30 cellular contexts compared by ENCODE assay signal in the genomic region with DNA sequence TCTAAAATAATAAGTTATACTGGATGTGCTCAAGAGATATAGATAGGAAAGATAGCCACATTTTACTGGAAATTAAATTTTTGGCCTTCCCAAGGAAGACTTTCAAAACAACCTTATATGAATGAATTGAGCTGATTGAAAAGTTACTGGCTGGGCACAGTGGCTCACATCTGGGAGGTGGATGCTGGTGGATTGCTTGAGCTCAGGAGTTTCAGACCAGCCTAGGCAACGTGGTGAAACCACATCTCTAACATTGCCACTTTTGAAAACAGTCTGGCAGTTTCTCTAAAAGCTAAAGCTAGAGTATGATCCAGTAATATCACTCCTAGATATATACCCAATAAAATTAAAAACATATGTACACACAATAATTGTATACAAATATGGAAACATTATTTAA.
"Had no signal": no experiment of that assay in that cellular context is flagged by ENCODE, and none has a peak within 500 bp of the region (broad histone marks: within the 10 kb centered on the region; RNA-seq: fewer than 3 reads in every experiment).

No MANE protein-coding gene starts in this region.

- H3K4me1 ChIP-seq: adrenal gland, ascending aorta, body of pancreas, breast epithelium had no signal

- H3K27ac ChIP-seq: adrenal gland, ascending aorta, body of pancreas, brain microvascular endothelial cell, breast epithelium, cardiac muscle cell had no signal

- H3K36me3 ChIP-seq: adrenal gland, ascending aorta, brain microvascular endothelial cell, breast epithelium, cardiac muscle cell had no signal

- DNase-seq: activated effector memory CD4-positive, alpha-beta T cell treated with anti-CD3 and anti-CD28 coated beads, Interleukin-2, amount 50 U/mL, for 16 hours; activated effector memory CD4-positive, alpha-beta T cell treated with Interleukin-2 at 50 U/mL for 16 hours; activated gamma-delta T cell; activated gamma-delta T cell treated with Interleukin-2 at 50 U/mL for 16 hours; activated naive CD4-positive, alpha-beta T cell; activated naive CD4-positive, alpha-beta T cell treated with anti-CD3 and anti-CD28 coated beads for 36 hours; activated naive CD4-positive, alpha-beta T cell treated with anti-CD3 and anti-CD28 coated beads, Interleukin-2, amount 10 ng/mL, durations not matched to agents 7 days and 5 days; activated naive CD4-positive, alpha-beta T cell treated with anti-CD3 and anti-CD28 coated beads, Interleukin-2, amount 50 U/mL, for 16 hours; activated naive CD4-positive, alpha-beta T cell treated with Interleukin-2 at 50 U/mL for 16 hours; activated naive CD8-positive, alpha-beta T cell treated with anti-CD3 and anti-CD28 coated beads for 36 hours; activated naive CD8-positive, alpha-beta T cell treated with anti-CD3 and anti-CD28 coated beads, Interleukin-2, amount 10 ng/mL, durations not matched to agents 7 days and 5 days; activated naive CD8-positive, alpha-beta T cell treated with anti-CD3 and anti-CD28 coated beads, Interleukin-2, amount 50 U/mL, for 24 hours; activated T-cell treated with anti-CD3 and anti-CD28 coated beads, Interleukin-2, amount 50 U/mL, for 4 hours; activated T-cell treated with anti-CD3 and anti-CD28 coated beads, Interleukin-2, amount 50 U/mL, for 48 hours; activated T-cell treated with anti-CD3 and anti-CD28 coated beads, Interleukin-2, amount 50 U/mL, for 72 hours; adrenal gland; amniotic stem cell; amygdala; anterior cingulate cortex; aorta; body of pancreas; brain microvascular endothelial cell; caudate nucleus; central memory CD4-positive, alpha-beta T cell; cerebellar nuclear complex had no signal

- H3K4me3 ChIP-seq: adrenal gland, ascending aorta, body of pancreas, breast epithelium, cardiac muscle cell had no signal

- ATAC-seq: activated naive CD4-positive, alpha-beta T cell treated with anti-CD3 and anti-CD28 coated beads, Interleukin-2, amount 50 U/mL, for 72 hours; activated naive CD8-positive, alpha-beta T cell treated with anti-CD3 and anti-CD28 coated beads, Interleukin-2, amount 50 U/mL, for 24 hours; activated T-cell treated with anti-CD3 and anti-CD28 coated beads, Interleukin-2, amount 50 U/mL, for 4 hours; activated T-cell treated with anti-CD3 and anti-CD28 coated beads, Interleukin-2, amount 50 U/mL, for 72 hours; activated T-helper 17 cell treated with anti-CD3 and anti-CD28 coated beads, Interleukin-2, amount 50 U/mL, for 72 hours; body of pancreas had no signal

- H3K9me3 ChIP-seq: adrenal gland, ascending aorta, body of pancreas, breast epithelium had no signal

- H3K27me3 ChIP-seq: adrenal gland, ascending aorta, body of pancreas, brain microvascular endothelial cell, breast epithelium, cardiac muscle cell had no signal
